ENCODE assay signal across 8 cellular contexts in the genomic region with DNA sequence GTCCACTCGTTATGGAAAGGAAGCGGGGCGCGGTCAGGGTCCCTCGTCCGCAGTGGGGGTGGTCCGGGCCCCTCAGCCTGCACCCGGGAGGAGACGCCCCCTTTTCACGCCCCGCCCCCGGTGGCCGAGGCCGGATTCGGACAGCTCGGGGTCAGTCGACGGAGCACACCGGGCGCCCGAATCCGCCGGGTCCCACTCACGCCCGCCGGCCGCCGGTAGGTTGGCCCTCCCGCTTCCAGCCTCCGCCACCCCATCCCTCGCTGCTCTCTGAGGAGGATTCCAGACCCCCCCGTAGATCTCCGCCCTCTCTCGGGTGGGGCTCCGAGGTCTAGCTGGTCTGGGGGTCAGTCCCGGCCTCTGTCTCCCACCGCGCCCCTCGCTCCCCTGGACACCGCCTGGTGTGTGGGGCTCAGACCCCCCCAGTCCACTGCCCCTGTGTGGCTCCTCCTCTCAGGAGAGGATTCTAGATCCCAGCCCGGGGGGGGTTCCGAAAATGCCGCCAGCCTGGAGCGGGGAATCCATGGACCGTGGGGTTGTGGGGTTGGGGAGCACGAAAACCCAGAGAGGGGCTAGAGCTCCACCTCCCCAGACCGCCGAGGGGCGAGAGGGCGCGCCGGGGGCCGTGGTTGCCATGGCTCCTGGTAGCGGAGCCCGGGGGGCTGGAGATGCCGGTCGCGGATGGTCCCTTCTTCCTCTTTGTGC. TPM values are rescaled to one million over a fixed set of nuclear protein-coding genes. Genes with fewer than 3 reads are reported as not detected.
A peak's percentile ranks its signal among the peaks of the same experiment; 100 is the strongest.
DNase-seq lines count a peak whose midpoint lies in the region; ATAC-seq, FAIRE-seq and TF ChIP-seq lines count a peak whose summit lies in the region.

No MANE protein-coding gene starts in this region.

- no peak for FAIRE-seq in frontal cortex (lab: Jason Lieb, UNC)

- POLR2A ChIA-PET in HEK293T (lab: Yijun Ruan, JAX) = no interaction called here

- H3K4me1 ChIP-seq in psoas muscle = peaks cover 4% of the 10 kb centered on the region

- CTCF ChIA-PET in HEK293T (lab: Yijun Ruan, JAX) = no interaction called here

- TF ChIP-seq CTCF in psoas muscle (IDR thresholded peaks at IDR 0.05) = no peak

- in situ Hi-C loops in KBM-7 (cut with MboI; ENCODE audit: low pct_unique_long_range_greater_than_20kb, low sequenced_read_pairs) = no loop called here

- H3K27ac ChIP-seq in psoas muscle = no peak overlapping the region

- DNase-seq in frontal cortex (ENCODE audit: low spot score in 2 of 2) = peak; percentile 46 to 54
- DNase-seq in psoas muscle = peak; percentile 24 to 55
- no peak for DNase-seq in DMS153 treated with DMSO at 0.1 percent for 48 hours (lab: John Stamatoyannopoulos, UW; ENCODE audit: unreplicated experiment)
- no peak for DNase-seq in KBM-7
- no peak for DNase-seq in HEK293T (ENCODE audit: extremely low spot score)
- no peak for DNase-seq in NCI-H187 treated with DMSO at 0.1 percent for 48 hours (lab: John Stamatoyannopoulos, UW)

- WGBS in psoas muscle, 3 donors = 1 to 2% (median 1%) methylated on average over 47 to 58 of the region's 58 CpGs

- H3K36me3 ChIP-seq in psoas muscle (ENCODE audit: insufficient read depth in 1 of 2, low read depth in 1 of 2) = no peaks in the 10 kb centered on the region

- H3K9me3 ChIP-seq in psoas muscle = no peaks in the 10 kb centered on the region

- ATAC-seq in GM18498 (IDR thresholded peaks at IDR 0.05; ENCODE audit: unreplicated experiment) (peak; percentile 41), HG03354 (IDR thresholded peaks at IDR 0.05; ENCODE audit: poor library complexity, severe bottlenecking, unreplicated experiment) (peak; percentile 52), psoas muscle (peak in 3 of 4 donors; percentile 23 to 62 (median 30))

- peak overlapping the region; percentile 64 for H3K4me3 ChIP-seq in psoas muscle

- H3K27me3 ChIP-seq in psoas muscle (ENCODE audit: insufficient read depth in 3 of 3, low read length in 2 of 3) = peaks cover 0 to 49% (median 15%) of the 10 kb centered on the region in 3 donors

- intact Hi-C loops in psoas muscle (cut with DNase I) = no loop called here

TF ChIP-seq in HEK293T, 16 proteins besides CTCF, POLR2A, EP300 and RAD21:
- TF ChIP-seq SP1 (IDR thresholded peaks at IDR 0.05) = no peak
- TF ChIP-seq NFRKB (IDR thresholded peaks at IDR 0.05) = no peak
- no peak for TF ChIP-seq SUZ12 (IDR thresholded peaks at IDR 0.05)
- TF ChIP-seq FOXA1 (IDR thresholded peaks at IDR 0.05) = no peak
- no peak for TF ChIP-seq L3MBTL2 (conservative IDR thresholded peaks at IDR 0.05)

RNA-seq across cellular contexts. Expression of a gene that starts 0.7 kb away (rescaled TPM):
- total RNA-seq in frontal cortex (1,010 TPM), psoas muscle (1 to 10 TPM in 2 of 4 donors, under 1 TPM in 2; 0.67 to 1.9 (median 1.2) TPM)
- polyA plus RNA-seq in psoas muscle = under 1 TPM; 0.43 to 0.49 (median 0.47) TPM

Comparison
In these comparisons a context has a peak if more than half of its experiments do, and no peak if none do; other contexts are left out.
1. DNase-seq: peak in frontal cortex (2 of 2) and psoas muscle (2 of 2); none in DMS153 treated with DMSO at 0.1 percent for 48 hours (single experiment), KBM-7 (single experiment), HEK293T (single experiment) and NCI-H187 treated with DMSO at 0.1 percent for 48 hours (single experiment).
2. RNA of a gene that starts 0.7 kb away (total RNA-seq): 1,010 TPM in frontal cortex (single experiment); 0.67 to 1.9 TPM in psoas muscle; every median in the first group is over 100 times any median in the second.
3. Peak in every context shown above with its lines, with median percentiles within 50 percentile points of each other: ATAC-seq.